In the genomic region with DNA sequence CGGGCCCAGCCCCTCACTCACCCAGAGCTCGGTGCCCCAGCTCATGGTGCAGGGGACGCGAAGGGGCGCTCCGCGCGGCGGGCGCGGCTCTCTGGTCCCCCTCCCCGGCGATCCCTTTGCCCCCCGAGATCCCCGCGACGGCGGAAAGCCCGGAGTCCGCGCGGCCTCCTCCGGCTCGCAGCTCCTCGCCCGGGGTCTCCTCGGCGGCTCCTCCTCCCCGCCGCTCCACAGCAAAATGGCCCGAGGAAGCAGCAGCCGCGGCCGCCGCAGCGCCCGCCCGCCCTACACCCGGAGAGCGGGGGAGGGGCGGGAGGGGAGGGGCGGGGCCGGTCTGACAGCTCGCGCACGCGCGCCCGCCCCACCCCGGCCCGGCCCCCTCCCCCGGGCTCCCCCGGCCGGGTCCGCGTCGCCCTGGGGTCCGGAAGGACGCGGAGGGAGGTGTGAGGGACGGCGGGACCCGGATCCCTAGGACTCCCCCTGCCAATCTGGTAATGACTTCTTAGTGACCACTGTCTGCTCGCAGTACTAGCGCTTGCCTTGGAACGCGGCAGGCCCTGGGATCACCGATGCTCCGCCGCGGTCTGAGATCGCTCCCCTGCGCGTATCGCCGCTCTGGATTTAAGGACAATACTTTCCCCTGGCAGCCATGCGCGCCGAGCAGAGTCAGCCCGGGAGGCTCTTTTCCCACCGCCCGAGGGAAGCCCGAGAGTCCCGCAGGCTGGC, we compare ENCODE assay signal across 1 cellular context.
TF ChIP-seq lines count a peak whose summit lies in the region.

FNBP1 (minus strand) TSS at position 259 of the 723 bp plus-strand sequence; CDS start at position 45, 214 bp downstream.

TF ChIP-seq in HepG2, 621 proteins besides CTCF, POLR2A, EP300 and RAD21 (continued from another document and continues in another):
- TF ChIP-seq FOXP4 (CRISPR knock-in tag; IDR thresholded peaks at IDR 0.05) (no peak), SP140L (CRISPR knock-in tag; IDR thresholded peaks at IDR 0.05; ENCODE audit: borderline replicate concordance) (0 out of 2 replicates have a peak, but pooled peaks have one; percentile 18), SIN3A (IDR thresholded peaks at IDR 0.05; ENCODE audit: borderline replicate concordance, low read depth, low read length) (peak; percentile 79; the same call in 1 of the 2 replicates), ZNF44 (CRISPR knock-in tag; IDR thresholded peaks at IDR 0.05) (no peak), CSRNP1 (CRISPR knock-in tag; IDR thresholded peaks at IDR 0.05) (peak; percentile 55; the same call in 1 of the 2 replicates), ZNF598 (CRISPR knock-in tag; IDR thresholded peaks at IDR 0.05; ENCODE audit: borderline replicate concordance) (0 out of 2 replicates have a peak, but pooled peaks have one; percentile 16), ZNF670 (CRISPR knock-in tag; IDR thresholded peaks at IDR 0.05; ENCODE audit: borderline replicate concordance) (peak; percentile 33; the same call in 1 of the 2 replicates), ASH2L (IDR thresholded peaks at IDR 0.05; ENCODE audit: insufficient read length, low read depth, low read length) (peak; percentile 51), ZC3H13 (CRISPR knock-in tag; IDR thresholded peaks at IDR 0.05) (0 out of 2 replicates have a peak, but pooled peaks have one; percentile 10), TOPORS (CRISPR knock-in tag; IDR thresholded peaks at IDR 0.05) (0 out of 2 replicates have a peak, but pooled peaks have one; percentile 41), ATF2 (CRISPR knock-in tag; IDR thresholded peaks at IDR 0.05) (no peak), TARDBP (CRISPR knock-in tag; IDR thresholded peaks at IDR 0.05) (0 out of 2 replicates have a peak, but pooled peaks have one; percentile 22), ZNF580 (CRISPR knock-in tag; IDR thresholded peaks at IDR 0.05; ENCODE audit: borderline replicate concordance, low read depth) (0 out of 2 replicates have a peak, but pooled peaks have one; percentile 27), MIER2 (CRISPR knock-in tag; IDR thresholded peaks at IDR 0.05) (no peak), ARID2 (CRISPR knock-in tag; IDR thresholded peaks at IDR 0.05; ENCODE audit: borderline replicate concordance) (no peak; the same call in 1 of the 2 replicates), ZNF713 (CRISPR knock-in tag; IDR thresholded peaks at IDR 0.05) (no peak), KDM5B (CRISPR knock-in tag; IDR thresholded peaks at IDR 0.05; ENCODE audit: borderline replicate concordance) (peak; percentile 59), NONO (IDR thresholded peaks at IDR 0.05) (no peak), NONO (CRISPR knock-in tag; conservative IDR thresholded peaks at IDR 0.05) (peak; percentile 46; the same call in 1 of the 2 replicates), ZNF350 (CRISPR knock-in tag; IDR thresholded peaks at IDR 0.05; ENCODE audit: borderline replicate concordance, low read depth) (0 out of 2 replicates have a peak, but pooled peaks have one; percentile 59), PLRG1 (conservative IDR thresholded peaks at IDR 0.05) (no peak), ATF7-NPFF (CRISPR knock-in tag; IDR thresholded peaks at IDR 0.05; ENCODE audit: low read depth) (no peak), SAP130 (CRISPR knock-in tag; IDR thresholded peaks at IDR 0.05; ENCODE audit: low read depth) (peak; percentile 72), SSRP1 (CRISPR knock-in tag; IDR thresholded peaks at IDR 0.05) (no peak), PAWR (CRISPR knock-in tag; IDR thresholded peaks at IDR 0.05; ENCODE audit: borderline replicate concordance) (peak; percentile 58; the same call in 1 of the 2 replicates), ZC3H4 (CRISPR knock-in tag; IDR thresholded peaks at IDR 0.05; ENCODE audit: borderline replicate concordance) (peak; percentile 40; the same call in 1 of the 2 replicates), ZNF12 (CRISPR knock-in tag; IDR thresholded peaks at IDR 0.05) (no peak), ZNF282 (IDR thresholded peaks at IDR 0.05; ENCODE audit: partially characterized antibody) (no peak), JUND (CRISPR knock-in tag; IDR thresholded peaks at IDR 0.05) (0 out of 2 replicates have a peak, but pooled peaks have one; percentile 29)
- TF ChIP-seq, protein P1, sequence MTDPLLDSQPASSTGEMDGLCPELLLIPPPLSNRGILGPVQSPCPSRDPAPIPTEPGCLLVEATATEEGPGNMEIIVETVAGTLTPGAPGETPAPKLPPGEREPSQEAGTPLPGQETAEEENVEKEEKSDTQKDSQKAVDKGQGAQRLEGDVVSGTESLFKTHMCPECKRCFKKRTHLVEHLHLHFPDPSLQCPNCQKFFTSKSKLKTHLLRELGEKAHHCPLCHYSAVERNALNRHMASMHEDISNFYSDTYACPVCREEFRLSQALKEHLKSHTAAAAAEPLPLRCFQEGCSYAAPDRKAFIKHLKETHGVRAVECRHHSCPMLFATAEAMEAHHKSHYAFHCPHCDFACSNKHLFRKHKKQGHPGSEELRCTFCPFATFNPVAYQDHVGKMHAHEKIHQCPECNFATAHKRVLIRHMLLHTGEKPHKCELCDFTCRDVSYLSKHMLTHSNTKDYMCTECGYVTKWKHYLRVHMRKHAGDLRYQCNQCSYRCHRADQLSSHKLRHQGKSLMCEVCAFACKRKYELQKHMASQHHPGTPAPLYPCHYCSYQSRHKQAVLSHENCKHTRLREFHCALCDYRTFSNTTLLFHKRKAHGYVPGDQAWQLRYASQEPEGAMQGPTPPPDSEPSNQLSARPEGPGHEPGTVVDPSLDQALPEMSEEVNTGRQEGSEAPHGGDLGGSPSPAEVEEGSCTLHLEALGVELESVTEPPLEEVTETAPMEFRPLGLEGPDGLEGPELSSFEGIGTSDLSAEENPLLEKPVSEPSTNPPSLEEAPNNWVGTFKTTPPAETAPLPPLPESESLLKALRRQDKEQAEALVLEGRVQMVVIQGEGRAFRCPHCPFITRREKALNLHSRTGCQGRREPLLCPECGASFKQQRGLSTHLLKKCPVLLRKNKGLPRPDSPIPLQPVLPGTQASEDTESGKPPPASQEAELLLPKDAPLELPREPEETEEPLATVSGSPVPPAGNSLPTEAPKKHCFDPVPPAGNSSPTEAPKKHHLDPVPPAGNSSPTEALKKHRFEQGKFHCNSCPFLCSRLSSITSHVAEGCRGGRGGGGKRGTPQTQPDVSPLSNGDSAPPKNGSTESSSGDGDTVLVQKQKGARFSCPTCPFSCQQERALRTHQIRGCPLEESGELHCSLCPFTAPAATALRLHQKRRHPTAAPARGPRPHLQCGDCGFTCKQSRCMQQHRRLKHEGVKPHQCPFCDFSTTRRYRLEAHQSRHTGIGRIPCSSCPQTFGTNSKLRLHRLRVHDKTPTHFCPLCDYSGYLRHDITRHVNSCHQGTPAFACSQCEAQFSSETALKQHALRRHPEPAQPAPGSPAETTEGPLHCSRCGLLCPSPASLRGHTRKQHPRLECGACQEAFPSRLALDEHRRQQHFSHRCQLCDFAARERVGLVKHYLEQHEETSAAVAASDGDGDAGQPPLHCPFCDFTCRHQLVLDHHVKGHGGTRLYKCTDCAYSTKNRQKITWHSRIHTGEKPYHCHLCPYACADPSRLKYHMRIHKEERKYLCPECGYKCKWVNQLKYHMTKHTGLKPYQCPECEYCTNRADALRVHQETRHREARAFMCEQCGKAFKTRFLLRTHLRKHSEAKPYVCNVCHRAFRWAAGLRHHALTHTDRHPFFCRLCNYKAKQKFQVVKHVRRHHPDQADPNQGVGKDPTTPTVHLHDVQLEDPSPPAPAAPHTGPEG (CRISPR knock-in tag; IDR thresholded peaks at IDR 0.05), result peak; percentile 69; the same call in 1 of the 2 replicates
- TF ChIP-seq, protein P2, sequence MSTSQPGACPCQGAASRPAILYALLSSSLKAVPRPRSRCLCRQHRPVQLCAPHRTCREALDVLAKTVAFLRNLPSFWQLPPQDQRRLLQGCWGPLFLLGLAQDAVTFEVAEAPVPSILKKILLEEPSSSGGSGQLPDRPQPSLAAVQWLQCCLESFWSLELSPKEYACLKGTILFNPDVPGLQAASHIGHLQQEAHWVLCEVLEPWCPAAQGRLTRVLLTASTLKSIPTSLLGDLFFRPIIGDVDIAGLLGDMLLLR (CRISPR knock-in tag; IDR thresholded peaks at IDR 0.05), result 0 out of 2 replicates have a peak, but pooled peaks have one; percentile 23
- TF ChIP-seq, protein P3, sequence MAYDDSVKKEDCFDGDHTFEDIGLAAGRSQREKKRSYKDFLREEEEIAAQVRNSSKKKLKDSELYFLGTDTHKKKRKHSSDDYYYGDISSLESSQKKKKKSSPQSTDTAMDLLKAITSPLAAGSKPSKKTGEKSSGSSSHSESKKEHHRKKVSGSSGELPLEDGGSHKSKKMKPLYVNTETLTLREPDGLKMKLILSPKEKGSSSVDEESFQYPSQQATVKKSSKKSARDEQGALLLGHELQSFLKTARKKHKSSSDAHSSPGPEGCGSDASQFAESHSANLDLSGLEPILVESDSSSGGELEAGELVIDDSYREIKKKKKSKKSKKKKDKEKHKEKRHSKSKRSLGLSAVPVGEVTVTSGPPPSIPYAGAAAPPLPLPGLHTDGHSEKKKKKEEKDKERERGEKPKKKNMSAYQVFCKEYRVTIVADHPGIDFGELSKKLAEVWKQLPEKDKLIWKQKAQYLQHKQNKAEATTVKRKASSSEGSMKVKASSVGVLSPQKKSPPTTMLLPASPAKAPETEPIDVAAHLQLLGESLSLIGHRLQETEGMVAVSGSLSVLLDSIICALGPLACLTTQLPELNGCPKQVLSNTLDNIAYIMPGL (CRISPR knock-in tag; IDR thresholded peaks at IDR 0.05; ENCODE audit: borderline replicate concordance in 1 of 2, low read depth in 1 of 2), result peak; percentile 65 to 81; a peak in 3 of 4 replicates
- TF ChIP-seq, protein P4, sequence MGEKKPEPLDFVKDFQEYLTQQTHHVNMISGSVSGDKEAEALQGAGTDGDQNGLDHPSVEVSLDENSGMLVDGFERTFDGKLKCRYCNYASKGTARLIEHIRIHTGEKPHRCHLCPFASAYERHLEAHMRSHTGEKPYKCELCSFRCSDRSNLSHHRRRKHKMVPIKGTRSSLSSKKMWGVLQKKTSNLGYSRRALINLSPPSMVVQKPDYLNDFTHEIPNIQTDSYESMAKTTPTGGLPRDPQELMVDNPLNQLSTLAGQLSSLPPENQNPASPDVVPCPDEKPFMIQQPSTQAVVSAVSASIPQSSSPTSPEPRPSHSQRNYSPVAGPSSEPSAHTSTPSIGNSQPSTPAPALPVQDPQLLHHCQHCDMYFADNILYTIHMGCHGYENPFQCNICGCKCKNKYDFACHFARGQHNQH (CRISPR knock-in tag; IDR thresholded peaks at IDR 0.05), result 0 out of 2 replicates have a peak, but pooled peaks have one; percentile 71
- TF ChIP-seq, protein P5, sequence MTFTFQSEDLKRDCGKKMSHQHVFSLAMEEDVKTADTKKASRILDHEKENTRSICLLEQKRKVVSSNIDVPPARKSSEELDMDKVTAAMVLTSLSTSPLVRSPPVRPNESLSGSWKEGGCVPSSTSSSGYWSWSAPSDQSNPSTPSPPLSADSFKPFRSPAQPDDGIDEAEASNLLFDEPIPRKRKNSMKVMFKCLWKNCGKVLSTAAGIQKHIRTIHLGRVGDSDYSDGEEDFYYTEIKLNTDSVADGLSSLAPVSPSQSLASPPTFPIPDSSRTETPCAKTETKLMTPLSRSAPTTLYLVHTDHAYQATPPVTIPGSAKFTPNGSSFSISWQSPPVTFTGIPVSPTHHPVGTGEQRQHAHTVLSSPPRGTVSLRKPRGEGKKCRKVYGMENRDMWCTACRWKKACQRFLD (CRISPR knock-in tag; IDR thresholded peaks at IDR 0.05; ENCODE audit: borderline replicate concordance), result peak; percentile 83; the same call in 1 of the 2 replicates
- TF ChIP-seq, protein P6, sequence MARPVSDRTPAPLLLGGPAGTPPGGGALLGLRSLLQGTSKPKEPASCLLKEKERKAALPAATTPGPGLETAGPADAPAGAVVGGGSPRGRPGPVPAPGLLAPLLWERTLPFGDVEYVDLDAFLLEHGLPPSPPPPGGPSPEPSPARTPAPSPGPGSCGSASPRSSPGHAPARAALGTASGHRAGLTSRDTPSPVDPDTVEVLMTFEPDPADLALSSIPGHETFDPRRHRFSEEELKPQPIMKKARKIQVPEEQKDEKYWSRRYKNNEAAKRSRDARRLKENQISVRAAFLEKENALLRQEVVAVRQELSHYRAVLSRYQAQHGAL (CRISPR knock-in tag; IDR thresholded peaks at IDR 0.05; ENCODE audit: not compliant biosample characterization), result peak; percentile 45
